In the genomic region with DNA sequence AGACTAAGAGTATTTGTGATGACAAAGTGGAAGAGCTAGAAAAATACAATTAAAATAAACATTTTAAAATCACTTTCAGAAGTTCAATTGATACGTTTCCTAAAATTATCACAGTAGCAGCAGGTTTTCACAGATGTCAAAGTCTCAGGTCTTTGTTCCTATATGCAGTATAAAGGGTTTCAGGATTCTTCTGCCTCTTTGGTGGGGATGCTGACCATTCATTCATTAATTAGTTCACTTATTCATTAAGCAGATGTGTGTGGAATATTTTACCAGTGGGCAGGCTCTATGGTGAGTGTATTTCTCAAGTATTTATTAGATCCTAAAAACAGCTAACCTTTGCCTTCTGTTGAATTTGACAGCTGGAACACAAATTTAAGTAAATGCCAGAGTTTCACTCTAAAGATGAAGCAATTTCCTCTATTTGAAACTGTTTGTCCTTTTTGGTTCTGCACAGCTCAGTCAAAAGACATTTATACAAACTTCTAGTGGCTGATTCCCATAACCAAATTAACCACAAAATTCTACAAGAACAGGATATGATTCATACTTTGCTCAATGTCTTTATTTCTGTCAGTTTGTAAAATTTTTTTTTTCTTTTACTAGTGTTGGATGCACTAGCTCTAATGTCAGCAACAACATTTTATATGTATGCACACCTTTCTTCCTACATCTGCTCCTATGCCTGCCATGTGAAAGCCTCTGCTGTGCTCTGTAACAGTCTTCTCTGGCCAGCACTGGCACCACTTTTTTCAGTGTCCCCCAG, we compare ENCODE assay signal across 9 cellular contexts.
DNase-seq lines count a peak whose midpoint lies in the region; ATAC-seq and TF ChIP-seq lines count a peak whose summit lies in the region.
"Had no signal": no experiment of that assay in that cellular context is flagged by ENCODE, and none has a peak within 500 bp of the region (broad histone marks: within the 10 kb centered on the region; RNA-seq: fewer than 3 reads in every experiment).

No MANE protein-coding gene starts in this region.

- peak overlapping the region; percentile 17 for H3K27ac ChIP-seq in hepatocyte

- no peaks in the 10 kb centered on the region for H3K9me3 ChIP-seq in hepatocyte (ENCODE audit: low read depth)

- 81% methylated on average over 1 of the region's 1 CpG for WGBS in hepatocyte (ENCODE audit: low lambda C conversion rate, missing lambda C conversion rate)

- no peak overlapping the region for H3K4me2 ChIP-seq in hepatocyte

- TF ChIP-seq CTCF in AG09309 (IDR thresholded peaks at IDR 0.05; ENCODE audit: control insufficient read depth, insufficient read depth, low read depth, low read length, missing control alignments), result no peak
- no peak for TF ChIP-seq CTCF in hepatocyte (IDR thresholded peaks at IDR 0.05; ENCODE audit: poor library complexity)

- no peaks in the 10 kb centered on the region for H4K20me1 ChIP-seq in hepatocyte (ENCODE audit: insufficient read depth, poor library complexity, severe bottlenecking)

- no peaks in the 10 kb centered on the region for H3K4me1 ChIP-seq in hepatocyte (ENCODE audit: insufficient read depth)

- no peak overlapping the region for H3K4me3 ChIP-seq in AG09309 (ENCODE audit: control insufficient read depth, low read depth, low read length)
- H3K4me3 ChIP-seq in hepatocyte, result no peak overlapping the region

- DNase-seq in AG09309 (ENCODE audit: low read depth), result peak; percentile 91
- peak; percentile 23 for DNase-seq in SW480 (ENCODE audit: low spot score)
- no peak for DNase-seq in hepatocyte (ENCODE audit: low spot score)
- no peak for DNase-seq in globus pallidus (ENCODE audit: low spot score)
- DNase-seq in activated CD8-positive, alpha-beta memory T cell treated with anti-CD3 and anti-CD28 coated beads, Interleukin-2, amount 50 U/mL, for 4 hours, result no peak
- DNase-seq in inferior parietal cortex (ENCODE audit: extremely low spot score), result no peak
- DNase-seq in stimulated activated CD4-positive, alpha-beta T cell treated with anti-CD3 and anti-CD28 coated beads, Interleukin-2, amount 100 ng/mL, for 48 hours, result no peak
- DNase-seq: NCI-H2107 had no signal

- no peaks in the 10 kb centered on the region for H3K36me3 ChIP-seq in hepatocyte (replicated peaks; ENCODE audit: insufficient read depth, low read depth)

- H3K79me2 ChIP-seq in hepatocyte, result no peaks in the 10 kb centered on the region

- peak; percentile 62 for ATAC-seq in HG03097 (IDR thresholded peaks at IDR 0.05; ENCODE audit: low FRiP score, unreplicated experiment)

- no peaks in the 10 kb centered on the region for H3K9me2 ChIP-seq in hepatocyte (replicated peaks; ENCODE audit: insufficient read depth)

- no peak overlapping the region for H2AFZ ChIP-seq in hepatocyte

- H3K27me3 ChIP-seq in hepatocyte, result no peaks in the 10 kb centered on the region

Comparison
In these comparisons a context has a peak if more than half of its experiments do, and no peak if none do; other contexts are left out.
1. DNase-seq: peak in AG09309 (single experiment) and SW480 (single experiment); none in hepatocyte (single experiment), globus pallidus (single experiment), activated CD8-positive, alpha-beta memory T cell treated with anti-CD3 and anti-CD28 coated beads, Interleukin-2, amount 50 U/mL, for 4 hours (single experiment), inferior parietal cortex (single experiment) and stimulated activated CD4-positive, alpha-beta T cell treated with anti-CD3 and anti-CD28 coated beads, Interleukin-2, amount 100 ng/mL, for 48 hours (0 of 2).